8 cellular contexts compared by ENCODE assay signal in genomic region chr10:117137031-117137910, GRCh38. TPM values are rescaled to one million over a fixed set of nuclear protein-coding genes. Genes with fewer than 3 reads are reported as not detected.
DNase-seq lines count a peak whose midpoint lies in the region; ATAC-seq lines count a peak whose summit lies in the region.

No MANE protein-coding gene starts in this region.

- H3K27ac Mint-ChIP-seq in activated naive CD8-positive, alpha-beta T cell treated with anti-CD3 and anti-CD28 coated beads for 36 hours, result no peak overlapping the region

- H3K4me1 Mint-ChIP-seq in activated naive CD8-positive, alpha-beta T cell treated with anti-CD3 and anti-CD28 coated beads for 36 hours, result peaks cover 15% of the 10 kb centered on the region

- peaks cover 89% of the 10 kb centered on the region for H3K27me3 Mint-ChIP-seq in activated naive CD8-positive, alpha-beta T cell treated with anti-CD3 and anti-CD28 coated beads for 36 hours

- H3K4me3 Mint-ChIP-seq in activated naive CD8-positive, alpha-beta T cell treated with anti-CD3 and anti-CD28 coated beads for 36 hours, result no peak overlapping the region

- H3K9me3 Mint-ChIP-seq in activated naive CD8-positive, alpha-beta T cell treated with anti-CD3 and anti-CD28 coated beads for 36 hours, result no peaks in the 10 kb centered on the region

- no peak for ATAC-seq in stimulated activated naive CD8-positive, alpha-beta T cell treated with anti-CD3 and anti-CD28 coated beads, Interleukin-15, Interleukin-2, amounts not matched to agents 100 U/mL and 50 U/mL, for 24 hours
- ATAC-seq in HG03442 (IDR thresholded peaks at IDR 0.05; ENCODE audit: unreplicated experiment), result no peak
- ATAC-seq in GM18870 (IDR thresholded peaks at IDR 0.05; ENCODE audit: unreplicated experiment), result no peak

- H3K36me3 Mint-ChIP-seq in activated naive CD8-positive, alpha-beta T cell treated with anti-CD3 and anti-CD28 coated beads for 36 hours, result peaks cover 3% of the 10 kb centered on the region

- DNase-seq in NCI-H748 (lab: John Stamatoyannopoulos, UW; ENCODE audit: unreplicated experiment) (peak; percentile 45), NCI-H748 treated with DMSO at 0.1 percent for 48 hours (lab: John Stamatoyannopoulos, UW) (no peak), iPS-NIHi7 (ENCODE audit: extremely low spot score) (peak; percentile 61), inferior parietal cortex (ENCODE audit: extremely low spot score) (no peak)
- peak; percentile 31 for DNase-seq in activated naive CD8-positive, alpha-beta T cell treated with anti-CD3 and anti-CD28 coated beads for 36 hours
- DNase-seq in stimulated activated naive CD8-positive, alpha-beta T cell treated with anti-CD3 and anti-CD28 coated beads, Interleukin-15, Interleukin-2, amounts not matched to agents 100 U/mL and 50 U/mL, for 24 hours, result peak; percentile 7

RNA-seq across cellular contexts. Expression of gene VAX1, which starts 0.8 kb away (rescaled TPM):
- not detected for total RNA-seq in activated naive CD8-positive, alpha-beta T cell treated with anti-CD3 and anti-CD28 coated beads for 36 hours

Comparison
In these comparisons a context has a peak if more than half of its experiments do, and no peak if none do; other contexts are left out.
1. DNase-seq: peak in NCI-H748 (single experiment), activated naive CD8-positive, alpha-beta T cell treated with anti-CD3 and anti-CD28 coated beads for 36 hours (single experiment), iPS-NIHi7 (single experiment) and stimulated activated naive CD8-positive, alpha-beta T cell treated with anti-CD3 and anti-CD28 coated beads, Interleukin-15, Interleukin-2, amounts not matched to agents 100 U/mL and 50 U/mL, for 24 hours (single experiment); none in NCI-H748 treated with DMSO at 0.1 percent for 48 hours (single experiment) and inferior parietal cortex (single experiment).